ENCODE assay signal across 1 cellular context in the genomic region with DNA sequence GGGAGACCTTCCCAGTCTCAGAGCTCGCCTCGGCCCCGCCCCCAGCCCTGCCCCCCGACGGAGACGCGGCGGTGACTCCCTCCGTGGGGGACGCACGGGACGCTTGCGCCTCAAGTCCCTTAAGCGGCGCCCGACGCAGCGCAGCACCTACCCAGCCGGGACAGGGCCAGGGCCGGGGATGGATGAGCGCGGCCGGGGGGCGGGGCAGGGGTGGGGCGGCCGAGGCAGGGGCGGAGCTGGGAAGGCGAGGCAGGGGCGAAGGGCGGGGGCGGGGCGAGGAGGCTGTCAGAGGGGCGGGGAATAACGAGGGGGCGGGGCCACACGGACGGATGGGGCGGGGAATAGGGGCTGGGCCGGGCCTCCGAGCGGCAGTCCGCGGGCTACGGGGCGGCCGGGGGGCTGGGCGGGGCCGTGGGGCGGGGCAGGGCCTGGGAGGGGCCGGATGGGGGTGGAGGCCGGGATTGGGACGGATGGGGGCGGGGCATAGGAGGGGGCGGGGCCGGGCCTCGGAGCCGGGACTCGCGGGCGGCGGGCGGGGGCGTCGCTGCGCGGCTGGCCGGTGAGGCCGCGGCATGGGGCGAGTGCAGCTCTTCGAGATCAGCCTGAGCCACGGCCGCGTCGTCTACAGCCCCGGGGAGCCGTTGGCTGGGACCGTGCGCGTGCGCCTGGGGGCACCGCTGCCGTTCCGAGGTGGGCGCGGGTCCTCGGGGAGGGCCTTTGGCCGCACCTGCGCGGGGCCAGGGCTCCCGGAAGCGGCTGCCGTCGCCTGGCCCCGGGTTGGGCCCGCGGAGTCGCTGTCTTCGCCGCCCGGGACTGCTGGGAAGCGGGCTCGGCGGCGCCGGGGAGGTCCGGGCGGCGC.
TF ChIP-seq lines count a peak whose summit lies in the region.

A gene with protein sequence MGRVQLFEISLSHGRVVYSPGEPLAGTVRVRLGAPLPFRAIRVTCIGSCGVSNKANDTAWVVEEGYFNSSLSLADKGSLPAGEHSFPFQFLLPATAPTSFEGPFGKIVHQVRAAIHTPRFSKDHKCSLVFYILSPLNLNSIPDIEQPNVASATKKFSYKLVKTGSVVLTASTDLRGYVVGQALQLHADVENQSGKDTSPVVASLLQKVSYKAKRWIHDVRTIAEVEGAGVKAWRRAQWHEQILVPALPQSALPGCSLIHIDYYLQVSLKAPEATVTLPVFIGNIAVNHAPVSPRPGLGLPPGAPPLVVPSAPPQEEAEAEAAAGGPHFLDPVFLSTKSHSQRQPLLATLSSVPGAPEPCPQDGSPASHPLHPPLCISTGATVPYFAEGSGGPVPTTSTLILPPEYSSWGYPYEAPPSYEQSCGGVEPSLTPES (plus strand): TSS at position 541 of the 859 bp plus-strand sequence. CDS start 32 bp downstream, at position 573.

TF ChIP-seq in HepG2, 621 proteins besides CTCF, POLR2A, EP300 and RAD21 (continued from another document and continues in another):
- TF ChIP-seq RARA (CRISPR knock-in tag; IDR thresholded peaks at IDR 0.05) (no peak), ZNF460 (CRISPR knock-in tag; IDR thresholded peaks at IDR 0.05; ENCODE audit: borderline replicate concordance) (no peak), HHEX (CRISPR knock-in tag; IDR thresholded peaks at IDR 0.05) (no peak), SRY (CRISPR knock-in tag; IDR thresholded peaks at IDR 0.05) (peak; percentile 66; the same call in 1 of the 2 replicates), ZNF562 (CRISPR knock-in tag; IDR thresholded peaks at IDR 0.05; ENCODE audit: borderline replicate concordance) (no peak), ZNF615 (CRISPR knock-in tag; IDR thresholded peaks at IDR 0.05; ENCODE audit: borderline replicate concordance) (no peak), CBX1 (IDR thresholded peaks at IDR 0.05; ENCODE audit: low read depth) (no peak), ZBTB38 (CRISPR knock-in tag; IDR thresholded peaks at IDR 0.05) (peak; percentile 32; the same call in 1 of the 2 replicates), ELF4 (CRISPR knock-in tag; IDR thresholded peaks at IDR 0.05; ENCODE audit: borderline replicate concordance) (no peak), EZH2 (conservative IDR thresholded peaks at IDR 0.05; ENCODE audit: low read depth, low read length) (no peak), CBX2 (IDR thresholded peaks at IDR 0.05; ENCODE audit: low read depth, low read length) (no peak), CBX2 (CRISPR knock-in tag; IDR thresholded peaks at IDR 0.05; ENCODE audit: low read depth) (no peak), SP4 (CRISPR knock-in tag; IDR thresholded peaks at IDR 0.05) (peak; percentile 67), FOXK2 (IDR thresholded peaks at IDR 0.05) (no peak), PCBP1 (IDR thresholded peaks at IDR 0.05; ENCODE audit: borderline replicate concordance, low read depth, low read length) (no peak), MED1 (CRISPR knock-in tag; IDR thresholded peaks at IDR 0.05) (0 out of 2 replicates have a peak, but pooled peaks have one; percentile 42), ADNP (CRISPR knock-in tag; IDR thresholded peaks at IDR 0.05) (no peak), ZNF337 (CRISPR knock-in tag; IDR thresholded peaks at IDR 0.05; ENCODE audit: borderline replicate concordance, low read depth) (no peak), ZNF564 (CRISPR knock-in tag; IDR thresholded peaks at IDR 0.05) (peak; percentile 54; the same call in 1 of the 2 replicates), YY1 (IDR thresholded peaks at IDR 0.05; ENCODE audit: insufficient read depth, insufficient replicate concordance, low read depth, low read length) (no peak), SCMH1 (CRISPR knock-in tag; IDR thresholded peaks at IDR 0.05; ENCODE audit: borderline replicate concordance) (no peak), ZNF232 (CRISPR knock-in tag; IDR thresholded peaks at IDR 0.05; ENCODE audit: borderline replicate concordance) (no peak), SALL2 (CRISPR knock-in tag; IDR thresholded peaks at IDR 0.05) (peak; percentile 24; the same call in 1 of the 2 replicates)
- TF ChIP-seq, protein P1, sequence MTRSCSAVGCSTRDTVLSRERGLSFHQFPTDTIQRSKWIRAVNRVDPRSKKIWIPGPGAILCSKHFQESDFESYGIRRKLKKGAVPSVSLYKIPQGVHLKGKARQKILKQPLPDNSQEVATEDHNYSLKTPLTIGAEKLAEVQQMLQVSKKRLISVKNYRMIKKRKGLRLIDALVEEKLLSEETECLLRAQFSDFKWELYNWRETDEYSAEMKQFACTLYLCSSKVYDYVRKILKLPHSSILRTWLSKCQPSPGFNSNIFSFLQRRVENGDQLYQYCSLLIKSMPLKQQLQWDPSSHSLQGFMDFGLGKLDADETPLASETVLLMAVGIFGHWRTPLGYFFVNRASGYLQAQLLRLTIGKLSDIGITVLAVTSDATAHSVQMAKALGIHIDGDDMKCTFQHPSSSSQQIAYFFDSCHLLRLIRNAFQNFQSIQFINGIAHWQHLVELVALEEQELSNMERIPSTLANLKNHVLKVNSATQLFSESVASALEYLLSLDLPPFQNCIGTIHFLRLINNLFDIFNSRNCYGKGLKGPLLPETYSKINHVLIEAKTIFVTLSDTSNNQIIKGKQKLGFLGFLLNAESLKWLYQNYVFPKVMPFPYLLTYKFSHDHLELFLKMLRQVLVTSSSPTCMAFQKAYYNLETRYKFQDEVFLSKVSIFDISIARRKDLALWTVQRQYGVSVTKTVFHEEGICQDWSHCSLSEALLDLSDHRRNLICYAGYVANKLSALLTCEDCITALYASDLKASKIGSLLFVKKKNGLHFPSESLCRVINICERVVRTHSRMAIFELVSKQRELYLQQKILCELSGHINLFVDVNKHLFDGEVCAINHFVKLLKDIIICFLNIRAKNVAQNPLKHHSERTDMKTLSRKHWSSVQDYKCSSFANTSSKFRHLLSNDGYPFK (CRISPR knock-in tag; IDR thresholded peaks at IDR 0.05; ENCODE audit: borderline replicate concordance), result no peak
- TF ChIP-seq, protein P2, sequence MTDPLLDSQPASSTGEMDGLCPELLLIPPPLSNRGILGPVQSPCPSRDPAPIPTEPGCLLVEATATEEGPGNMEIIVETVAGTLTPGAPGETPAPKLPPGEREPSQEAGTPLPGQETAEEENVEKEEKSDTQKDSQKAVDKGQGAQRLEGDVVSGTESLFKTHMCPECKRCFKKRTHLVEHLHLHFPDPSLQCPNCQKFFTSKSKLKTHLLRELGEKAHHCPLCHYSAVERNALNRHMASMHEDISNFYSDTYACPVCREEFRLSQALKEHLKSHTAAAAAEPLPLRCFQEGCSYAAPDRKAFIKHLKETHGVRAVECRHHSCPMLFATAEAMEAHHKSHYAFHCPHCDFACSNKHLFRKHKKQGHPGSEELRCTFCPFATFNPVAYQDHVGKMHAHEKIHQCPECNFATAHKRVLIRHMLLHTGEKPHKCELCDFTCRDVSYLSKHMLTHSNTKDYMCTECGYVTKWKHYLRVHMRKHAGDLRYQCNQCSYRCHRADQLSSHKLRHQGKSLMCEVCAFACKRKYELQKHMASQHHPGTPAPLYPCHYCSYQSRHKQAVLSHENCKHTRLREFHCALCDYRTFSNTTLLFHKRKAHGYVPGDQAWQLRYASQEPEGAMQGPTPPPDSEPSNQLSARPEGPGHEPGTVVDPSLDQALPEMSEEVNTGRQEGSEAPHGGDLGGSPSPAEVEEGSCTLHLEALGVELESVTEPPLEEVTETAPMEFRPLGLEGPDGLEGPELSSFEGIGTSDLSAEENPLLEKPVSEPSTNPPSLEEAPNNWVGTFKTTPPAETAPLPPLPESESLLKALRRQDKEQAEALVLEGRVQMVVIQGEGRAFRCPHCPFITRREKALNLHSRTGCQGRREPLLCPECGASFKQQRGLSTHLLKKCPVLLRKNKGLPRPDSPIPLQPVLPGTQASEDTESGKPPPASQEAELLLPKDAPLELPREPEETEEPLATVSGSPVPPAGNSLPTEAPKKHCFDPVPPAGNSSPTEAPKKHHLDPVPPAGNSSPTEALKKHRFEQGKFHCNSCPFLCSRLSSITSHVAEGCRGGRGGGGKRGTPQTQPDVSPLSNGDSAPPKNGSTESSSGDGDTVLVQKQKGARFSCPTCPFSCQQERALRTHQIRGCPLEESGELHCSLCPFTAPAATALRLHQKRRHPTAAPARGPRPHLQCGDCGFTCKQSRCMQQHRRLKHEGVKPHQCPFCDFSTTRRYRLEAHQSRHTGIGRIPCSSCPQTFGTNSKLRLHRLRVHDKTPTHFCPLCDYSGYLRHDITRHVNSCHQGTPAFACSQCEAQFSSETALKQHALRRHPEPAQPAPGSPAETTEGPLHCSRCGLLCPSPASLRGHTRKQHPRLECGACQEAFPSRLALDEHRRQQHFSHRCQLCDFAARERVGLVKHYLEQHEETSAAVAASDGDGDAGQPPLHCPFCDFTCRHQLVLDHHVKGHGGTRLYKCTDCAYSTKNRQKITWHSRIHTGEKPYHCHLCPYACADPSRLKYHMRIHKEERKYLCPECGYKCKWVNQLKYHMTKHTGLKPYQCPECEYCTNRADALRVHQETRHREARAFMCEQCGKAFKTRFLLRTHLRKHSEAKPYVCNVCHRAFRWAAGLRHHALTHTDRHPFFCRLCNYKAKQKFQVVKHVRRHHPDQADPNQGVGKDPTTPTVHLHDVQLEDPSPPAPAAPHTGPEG (CRISPR knock-in tag; IDR thresholded peaks at IDR 0.05), result 0 out of 2 replicates have a peak, but pooled peaks have one; percentile 58
- TF ChIP-seq, protein P3, sequence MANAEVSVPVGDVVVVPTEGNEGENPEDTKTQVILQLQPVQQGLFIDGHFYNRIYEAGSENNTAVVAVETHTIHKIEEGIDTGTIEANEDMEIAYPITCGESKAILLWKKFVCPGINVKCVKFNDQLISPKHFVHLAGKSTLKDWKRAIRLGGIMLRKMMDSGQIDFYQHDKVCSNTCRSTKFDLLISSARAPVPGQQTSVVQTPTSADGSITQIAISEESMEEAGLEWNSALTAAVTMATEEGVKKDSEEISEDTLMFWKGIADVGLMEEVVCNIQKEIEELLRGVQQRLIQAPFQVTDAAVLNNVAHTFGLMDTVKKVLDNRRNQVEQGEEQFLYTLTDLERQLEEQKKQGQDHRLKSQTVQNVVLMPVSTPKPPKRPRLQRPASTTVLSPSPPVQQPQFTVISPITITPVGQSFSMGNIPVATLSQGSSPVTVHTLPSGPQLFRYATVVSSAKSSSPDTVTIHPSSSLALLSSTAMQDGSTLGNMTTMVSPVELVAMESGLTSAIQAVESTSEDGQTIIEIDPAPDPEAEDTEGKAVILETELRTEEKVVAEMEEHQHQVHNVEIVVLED (CRISPR knock-in tag; IDR thresholded peaks at IDR 0.05; ENCODE audit: borderline replicate concordance), result peak; percentile 10; the same call in 1 of the 2 replicates
- TF ChIP-seq, protein P4, sequence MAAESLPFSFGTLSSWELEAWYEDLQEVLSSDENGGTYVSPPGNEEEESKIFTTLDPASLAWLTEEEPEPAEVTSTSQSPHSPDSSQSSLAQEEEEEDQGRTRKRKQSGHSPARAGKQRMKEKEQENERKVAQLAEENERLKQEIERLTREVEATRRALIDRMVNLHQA (CRISPR knock-in tag; IDR thresholded peaks at IDR 0.05), result no peak
- TF ChIP-seq, protein P5, sequence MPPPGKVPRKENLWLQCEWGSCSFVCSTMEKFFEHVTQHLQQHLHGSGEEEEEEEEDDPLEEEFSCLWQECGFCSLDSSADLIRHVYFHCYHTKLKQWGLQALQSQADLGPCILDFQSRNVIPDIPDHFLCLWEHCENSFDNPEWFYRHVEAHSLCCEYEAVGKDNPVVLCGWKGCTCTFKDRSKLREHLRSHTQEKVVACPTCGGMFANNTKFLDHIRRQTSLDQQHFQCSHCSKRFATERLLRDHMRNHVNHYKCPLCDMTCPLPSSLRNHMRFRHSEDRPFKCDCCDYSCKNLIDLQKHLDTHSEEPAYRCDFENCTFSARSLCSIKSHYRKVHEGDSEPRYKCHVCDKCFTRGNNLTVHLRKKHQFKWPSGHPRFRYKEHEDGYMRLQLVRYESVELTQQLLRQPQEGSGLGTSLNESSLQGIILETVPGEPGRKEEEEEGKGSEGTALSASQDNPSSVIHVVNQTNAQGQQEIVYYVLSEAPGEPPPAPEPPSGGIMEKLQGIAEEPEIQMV (CRISPR knock-in tag; IDR thresholded peaks at IDR 0.05; ENCODE audit: low read depth), result no peak
- TF ChIP-seq, protein P6, sequence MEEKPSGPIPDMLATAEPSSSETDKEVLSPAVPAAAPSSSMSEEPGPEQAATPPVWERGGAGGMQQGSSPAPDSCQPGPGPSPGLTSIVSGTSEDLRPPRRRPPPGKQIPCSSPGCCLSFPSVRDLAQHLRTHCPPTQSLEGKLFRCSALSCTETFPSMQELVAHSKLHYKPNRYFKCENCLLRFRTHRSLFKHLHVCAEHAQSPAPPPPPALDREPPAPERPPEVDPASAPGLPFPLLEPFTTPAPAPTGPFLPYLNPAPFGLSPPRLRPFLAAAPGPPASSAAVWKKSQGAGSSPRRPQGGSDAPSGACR (CRISPR knock-in tag; IDR thresholded peaks at IDR 0.05), result no peak
- TF ChIP-seq, protein P7, sequence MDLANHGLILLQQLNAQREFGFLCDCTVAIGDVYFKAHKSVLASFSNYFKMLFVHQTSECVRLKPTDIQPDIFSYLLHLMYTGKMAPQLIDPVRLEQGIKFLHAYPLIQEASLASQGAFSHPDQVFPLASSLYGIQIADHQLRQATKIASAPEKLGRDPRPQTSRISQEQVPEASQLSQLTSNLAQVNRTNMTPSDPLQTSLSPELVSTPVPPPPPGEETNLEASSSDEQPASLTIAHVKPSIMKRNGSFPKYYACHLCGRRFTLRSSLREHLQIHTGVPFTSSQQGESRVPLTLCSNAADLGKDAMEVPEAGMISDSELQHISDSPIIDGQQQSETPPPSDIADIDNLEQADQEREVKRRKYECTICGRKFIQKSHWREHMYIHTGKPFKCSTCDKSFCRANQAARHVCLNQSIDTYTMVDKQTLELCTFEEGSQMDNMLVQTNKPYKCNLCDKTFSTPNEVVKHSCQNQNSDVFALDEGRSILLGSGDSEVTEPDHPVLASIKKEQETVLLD (CRISPR knock-in tag; IDR thresholded peaks at IDR 0.05; ENCODE audit: low read depth), result 0 out of 2 replicates have a peak, but pooled peaks have one; percentile 3
- TF ChIP-seq, protein P8, sequence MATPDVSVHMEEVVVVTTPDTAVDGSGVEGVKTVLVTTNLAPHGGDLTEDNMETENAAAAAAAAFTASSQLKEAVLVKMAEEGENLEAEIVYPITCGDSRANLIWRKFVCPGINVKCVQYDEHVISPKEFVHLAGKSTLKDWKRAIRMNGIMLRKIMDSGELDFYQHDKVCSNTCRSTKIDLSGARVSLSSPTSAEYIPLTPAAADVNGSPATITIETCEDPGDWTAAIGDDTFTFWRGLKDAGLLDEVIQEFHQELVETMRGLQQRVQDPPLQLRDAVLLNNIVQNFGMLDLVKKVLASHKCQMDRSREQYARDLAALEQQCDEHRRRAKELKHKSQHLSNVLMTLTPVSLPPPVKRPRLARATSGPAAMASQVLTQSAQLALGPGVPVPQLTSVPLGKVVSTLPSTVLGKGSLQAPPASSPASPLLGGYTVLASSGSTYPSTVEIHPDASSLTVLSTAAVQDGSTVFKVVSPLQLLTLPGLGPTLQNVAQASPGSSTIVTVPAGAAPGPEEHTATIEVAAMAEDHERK (CRISPR knock-in tag; IDR thresholded peaks at IDR 0.05; ENCODE audit: low read depth), result peak; percentile 39; the same call in 1 of the 2 replicates
- TF ChIP-seq, protein P9, sequence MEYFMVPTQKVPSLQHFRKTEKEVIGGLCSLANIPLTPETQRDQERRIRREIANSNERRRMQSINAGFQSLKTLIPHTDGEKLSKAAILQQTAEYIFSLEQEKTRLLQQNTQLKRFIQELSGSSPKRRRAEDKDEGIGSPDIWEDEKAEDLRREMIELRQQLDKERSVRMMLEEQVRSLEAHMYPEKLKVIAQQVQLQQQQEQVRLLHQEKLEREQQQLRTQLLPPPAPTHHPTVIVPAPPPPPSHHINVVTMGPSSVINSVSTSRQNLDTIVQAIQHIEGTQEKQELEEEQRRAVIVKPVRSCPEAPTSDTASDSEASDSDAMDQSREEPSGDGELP (IDR thresholded peaks at IDR 0.05; ENCODE audit: borderline replicate concordance, low read depth), result no peak
- TF ChIP-seq, protein P10, sequence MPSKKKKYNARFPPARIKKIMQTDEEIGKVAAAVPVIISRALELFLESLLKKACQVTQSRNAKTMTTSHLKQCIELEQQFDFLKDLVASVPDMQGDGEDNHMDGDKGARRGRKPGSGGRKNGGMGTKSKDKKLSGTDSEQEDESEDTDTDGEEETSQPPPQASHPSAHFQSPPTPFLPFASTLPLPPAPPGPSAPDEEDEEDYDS (CRISPR knock-in tag; IDR thresholded peaks at IDR 0.05), result no peak
- TF ChIP-seq, protein P11, sequence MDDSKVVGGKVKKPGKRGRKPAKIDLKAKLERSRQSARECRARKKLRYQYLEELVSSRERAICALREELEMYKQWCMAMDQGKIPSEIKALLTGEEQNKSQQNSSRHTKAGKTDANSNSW (CRISPR knock-in tag; IDR thresholded peaks at IDR 0.05; ENCODE audit: borderline replicate concordance), result peak; percentile 54; the same call in 1 of the 2 replicates
